ENCODE assay signal across 24 cellular contexts in the genomic region with DNA sequence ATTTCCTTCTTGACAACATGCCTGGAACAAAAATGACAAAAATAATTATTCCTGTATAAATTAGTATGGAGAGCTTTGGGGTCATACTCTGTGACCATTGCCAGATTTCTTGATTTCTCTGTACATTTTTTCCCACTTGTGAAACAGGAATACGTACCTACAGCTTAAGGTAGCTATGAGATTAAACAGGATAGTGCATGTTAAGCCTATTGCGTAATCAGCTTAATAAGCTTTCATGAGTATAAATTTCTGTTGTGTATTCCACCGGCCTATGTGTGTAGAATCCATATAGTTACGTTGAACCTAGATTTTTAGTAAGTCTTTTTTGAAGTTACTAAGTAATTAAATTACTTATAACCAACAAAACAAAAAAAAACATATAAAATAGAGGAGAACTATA.
DNase-seq lines count a peak whose midpoint lies in the region; ATAC-seq, FAIRE-seq and TF ChIP-seq lines count a peak whose summit lies in the region.
"Had no signal": no experiment of that assay in that cellular context is flagged by ENCODE, and none has a peak within 500 bp of the region (broad histone marks: within the 10 kb centered on the region; RNA-seq: fewer than 3 reads in every experiment).

No MANE protein-coding gene starts in this region.

- no peaks in the 10 kb centered on the region for H3K9me2 ChIP-seq in PC-9 (ENCODE audit: insufficient read depth)
- H3K9me2 ChIP-seq: SK-N-SH had no signal

- H3K4me1 Mint-ChIP-seq in MCF 10A (ENCODE audit: insufficient read depth, unreplicated experiment) (peaks cover 6% of the 10 kb centered on the region), neural crest cell (peaks cover 25% of the 10 kb centered on the region)

- H3K27me3 ChIP-seq in breast epithelium (no peaks in the 10 kb centered on the region), RWPE2 (ENCODE audit: insufficient read depth, poor library complexity, severe bottlenecking) (no peaks in the 10 kb centered on the region), PC-9 (ENCODE audit: insufficient read depth, low read depth) (peaks cover 5% of the 10 kb centered on the region; the same call in 1 of the 2 replicates)

- FAIRE-seq in colon (lab: Jason Lieb, UNC), result peak; percentile 45
- FAIRE-seq: GM12891, GM19239, RCC 7860 had no signal

- ATAC-seq in RWPE2 (ENCODE audit: low read depth) (peak; percentile 34; the same call in 1 of the 3 replicates), HG02642 (IDR thresholded peaks at IDR 0.05; ENCODE audit: poor library complexity, unreplicated experiment) (no peak)

- TF ChIP-seq CTCF in MCF 10A (IDR thresholded peaks at IDR 0.05; ENCODE audit: unreplicated experiment) (no peak), breast epithelium (IDR thresholded peaks at IDR 0.05) (no peak), RWPE2 (IDR thresholded peaks at IDR 0.05; ENCODE audit: poor library complexity, severe bottlenecking) (no peak), neural crest cell (conservative IDR thresholded peaks at IDR 0.05) (no peak), PC-9 (conservative IDR thresholded peaks at IDR 0.05) (no peak)

- H3K36me3 Mint-ChIP-seq in MCF 10A (ENCODE audit: insufficient read depth, unreplicated experiment) (no peaks in the 10 kb centered on the region), neural crest cell (ENCODE audit: low read depth) (no peaks in the 10 kb centered on the region)

- H3K4me3 ChIP-seq in breast epithelium, result no peak overlapping the region
- H3K4me3 ChIP-seq in RWPE2 (ENCODE audit: severe bottlenecking), result no peak overlapping the region
- no peak overlapping the region for H3K4me3 ChIP-seq in PC-9
- H3K4me3 ChIP-seq: GM23338 had no signal

- H3K9me3 Mint-ChIP-seq in MCF 10A (ENCODE audit: unreplicated experiment) (no peaks in the 10 kb centered on the region), neural crest cell (peaks cover 4% of the 10 kb centered on the region)
- H3K9me3 Mint-ChIP-seq: GM23338 had no signal

- H3K27me3 Mint-ChIP-seq in MCF 10A (ENCODE audit: insufficient read depth, unreplicated experiment) (no peaks in the 10 kb centered on the region), neural crest cell (ENCODE audit: low read depth) (no peaks in the 10 kb centered on the region)

- H3K9me3 ChIP-seq in breast epithelium (no peaks in the 10 kb centered on the region), RWPE2 (ENCODE audit: severe bottlenecking) (no peaks in the 10 kb centered on the region), PC-9 (ENCODE audit: insufficient read depth, low read depth) (no peaks in the 10 kb centered on the region)
- H3K9me3 ChIP-seq: Caco-2, SK-N-SH had no signal

- H3F3A ChIP-seq in PC-9 (ENCODE audit: insufficient read depth, low read depth), result no peaks in the 10 kb centered on the region

- BruUV-seq in MCF 10A (replicated peaks; lab: Mats Ljungman, UMichigan) (no TSS peak), PC-9 (replicated peaks; lab: Mats Ljungman, UMichigan) (no TSS peak)

- no peaks in the 10 kb centered on the region for H3K36me3 ChIP-seq in breast epithelium
- H3K36me3 ChIP-seq in RWPE2 (ENCODE audit: low read depth), result no peaks in the 10 kb centered on the region
- H3K36me3 ChIP-seq in PC-9 (ENCODE audit: low read depth), result no peaks in the 10 kb centered on the region

- H3K4me3 Mint-ChIP-seq in MCF 10A (ENCODE audit: unreplicated experiment) (no peak overlapping the region), neural crest cell (peak overlapping the region; percentile 21)
- H3K4me3 Mint-ChIP-seq: CD4-positive, alpha-beta T cell; GM23338 had no signal

- no peaks in the 10 kb centered on the region for H4K20me1 ChIP-seq in PC-9 (ENCODE audit: insufficient read depth)

- intact Hi-C loops in MCF 10A (cut with micrococcal nuclease) (no loop called here), breast epithelium (cut with DNase I; ENCODE audit: low total_unique reads) (no loop called here), PC-9 (cut with micrococcal nuclease; ENCODE audit: unreplicated experiment) (no loop called here)

- no peak overlapping the region for H3K4me2 ChIP-seq in PC-9
- H3K4me2 ChIP-seq: GM23338, KMS-11 had no signal

- H3K27ac Mint-ChIP-seq in MCF 10A (ENCODE audit: low read depth, unreplicated experiment) (no peak overlapping the region), neural crest cell (ENCODE audit: unreplicated experiment) (no peak overlapping the region)
- H3K27ac Mint-ChIP-seq: CD4-positive, alpha-beta T cell; GM23338 had no signal

- H3K27ac ChIP-seq in breast epithelium (no peak overlapping the region), RWPE2 (ENCODE audit: poor library complexity, severe bottlenecking) (no peak overlapping the region), PC-9 (no peak overlapping the region)
- H3K27ac ChIP-seq: KMS-11 had no signal

- no peaks in the 10 kb centered on the region for H3K79me2 ChIP-seq in PC-9 (ENCODE audit: low read depth)

- no peaks in the 10 kb centered on the region for H3K4me1 ChIP-seq in breast epithelium
- peaks cover 9% of the 10 kb centered on the region for H3K4me1 ChIP-seq in RWPE2 (ENCODE audit: insufficient read depth, poor library complexity, severe bottlenecking)
- H3K4me1 ChIP-seq in PC-9 (replicated peaks; ENCODE audit: insufficient read depth), result no peaks in the 10 kb centered on the region

- no peak for TF ChIP-seq POLR2A in breast epithelium (IDR thresholded peaks at IDR 0.05)

- CTCF ChIA-PET in MCF 10A (lab: Yijun Ruan, JAX), result no interaction called here
- CTCF ChIA-PET in PC-9 (lab: Charles Lee), result no interaction called here

- DNase-seq in MCF 10A (ENCODE audit: unreplicated experiment), result peak; percentile 32
- no peak for DNase-seq in breast epithelium (ENCODE audit: low spot score in 2 of 2)
- DNase-seq in RWPE2 (ENCODE audit: low spot score), result no peak
- no peak for DNase-seq in neural crest cell (ENCODE audit: low read depth, low spot score)
- no peak for DNase-seq in SHP77 (lab: John Stamatoyannopoulos, UW)
- no peak for DNase-seq in PC-9
- DNase-seq: Caco-2; CD4-positive, alpha-beta T cell; HCEC 1CT; NCI-H1048; NCI-H1436; NCI-H2029; NCI-H2171; NCI-H446; NCI-H526 treated with DMSO at 0.1 percent for 48 hours; SHP77 treated with DMSO at 0.1 percent for 48 hours had no signal

- POLR2A ChIA-PET in MCF 10A (lab: Yijun Ruan, JAX) (interaction anchor here (0.5 to 1.3 kb wide), 2 partner anchors 23 to 168 kb away, joined by 3 to 4 read pairs; no protein-coding TSS in a partner anchor), PC-9 (lab: Charles Lee; ENCODE audit: unreplicated experiment) (no interaction called here)

- H2AFZ ChIP-seq in PC-9, result no peak overlapping the region
- H2AFZ ChIP-seq: GM23338 had no signal
